24 cellular contexts compared by ENCODE assay signal in genomic region chr3:11173828-11174465, GRCh38.
"Had no signal": no experiment of that assay in that cellular context is flagged by ENCODE, and none has a peak within 500 bp of the region (broad histone marks: within the 10 kb centered on the region; RNA-seq: fewer than 3 reads in every experiment).

No MANE protein-coding gene starts in this region.

- H3K27me3 Mint-ChIP-seq: stimulated activated memory B cell treated with anti-CD40 and anti-IgM and Interleukin-4, amounts not matched to agents 10 μg/mL and 1 μg/mL and 100 μg/mL, for 72 hours had no signal

- H3K4me1 Mint-ChIP-seq: immature natural killer cell; memory B cell; naive B cell; nephron progenitor cell; stimulated activated memory B cell treated with anti-CD40 and anti-IgM and Interleukin-4, amounts not matched to agents 10 μg/mL and 1 μg/mL and 100 μg/mL, for 72 hours had no signal

- H3K36me3 ChIP-seq: gastroesophageal sphincter, left ventricle myocardium inferior, lower lobe of right lung, right lobe of liver, transverse colon had no signal

- ATAC-seq: gastroesophageal sphincter; left cardiac atrium; lower lobe of right lung; psoas muscle; right lobe of liver; stimulated activated memory B cell treated with anti-CD40 and anti-IgM and Interleukin-4, amounts not matched to agents 10 μg/mL and 1 μg/mL and 100 μg/mL, for 72 hours had no signal

- H3K4me1 ChIP-seq: lower lobe of right lung, psoas muscle, right lobe of liver had no signal

- H3K27ac Mint-ChIP-seq: immature natural killer cell; memory B cell; naive B cell; nephron progenitor cell; stimulated activated memory B cell treated with anti-CD40 and anti-IgM and Interleukin-4, amounts not matched to agents 10 μg/mL and 1 μg/mL and 100 μg/mL, for 72 hours; stimulated activated naive CD8-positive, alpha-beta T cell treated with anti-CD3 and anti-CD28 coated beads, Interleukin-15, Interleukin-2, amounts not matched to agents 100 ng/mL and 50 ng/mL, for 24 hours had no signal

- FAIRE-seq: kidney had no signal

- H3K4me3 ChIP-seq: dorsolateral prefrontal cortex, esophagus muscularis mucosa, gastroesophageal sphincter, left ventricle myocardium inferior, lower lobe of right lung, psoas muscle, right lobe of liver, transverse colon had no signal

- H3K27me3 ChIP-seq: dorsolateral prefrontal cortex, esophagus muscularis mucosa, gastroesophageal sphincter, right lobe of liver, transverse colon had no signal

- H3K4me3 Mint-ChIP-seq: immature natural killer cell; memory B cell; naive B cell; nephron progenitor cell; stimulated activated memory B cell treated with anti-CD40 and anti-IgM and Interleukin-4, amounts not matched to agents 10 μg/mL and 1 μg/mL and 100 μg/mL, for 72 hours; stimulated activated naive CD8-positive, alpha-beta T cell treated with anti-CD3 and anti-CD28 coated beads, Interleukin-15, Interleukin-2, amounts not matched to agents 100 ng/mL and 50 ng/mL, for 24 hours had no signal

- H3K9me3 Mint-ChIP-seq: immature natural killer cell; memory B cell; naive B cell; nephron progenitor cell; stimulated activated memory B cell treated with anti-CD40 and anti-IgM and Interleukin-4, amounts not matched to agents 10 μg/mL and 1 μg/mL and 100 μg/mL, for 72 hours; stimulated activated naive CD8-positive, alpha-beta T cell treated with anti-CD3 and anti-CD28 coated beads, Interleukin-15, Interleukin-2, amounts not matched to agents 100 ng/mL and 50 ng/mL, for 24 hours had no signal

- H3K27ac ChIP-seq: dorsolateral prefrontal cortex, epithelial cell of prostate, esophagus muscularis mucosa, gastroesophageal sphincter, left ventricle myocardium inferior, lower lobe of right lung, psoas muscle, right lobe of liver, transverse colon had no signal

- H3K9me3 ChIP-seq: esophagus muscularis mucosa, gastroesophageal sphincter, left ventricle myocardium inferior, lower lobe of right lung, psoas muscle, right lobe of liver, transverse colon had no signal

- DNase-seq: cortex of kidney; dorsolateral prefrontal cortex; effector CD8-positive, alpha-beta T cell; immature natural killer cell; kidney; left cardiac atrium; left ventricle myocardium inferior; lower lobe of right lung; midbrain; naive B cell; nephron progenitor cell; psoas muscle; retina; right lobe of liver; stimulated activated CD4-positive, alpha-beta T cell treated with anti-CD3 and anti-CD28 coated beads, Interleukin-15, amount 100 ng/mL, for 24 hours; stimulated activated CD4-positive, alpha-beta T cell treated with anti-CD3 and anti-CD28 coated beads, Interleukin-1b, Interleukin-23, amount 100 ng/mL, for 48 hours; stimulated activated CD4-positive, alpha-beta T cell treated with anti-CD3 and anti-CD28 coated beads, Interleukin-4, amount 100 ng/mL, for 24 hours; transverse colon had no signal

- H3K36me3 Mint-ChIP-seq: immature natural killer cell; memory B cell; naive B cell; stimulated activated memory B cell treated with anti-CD40 and anti-IgM and Interleukin-4, amounts not matched to agents 10 μg/mL and 1 μg/mL and 100 μg/mL, for 72 hours had no signal
